Comparison of ENCODE assay signal across 24 cellular contexts in genomic region chr4:159867673-159868072, GRCh38.
DNase-seq lines count a peak whose midpoint lies in the region; ATAC-seq, FAIRE-seq and TF ChIP-seq lines count a peak whose summit lies in the region.
"Had no signal": no experiment of that assay in that cellular context is flagged by ENCODE, and none has a peak within 500 bp of the region (broad histone marks: within the 10 kb centered on the region; RNA-seq: fewer than 3 reads in every experiment).

No MANE protein-coding gene starts in this region.

- CTCF ChIA-PET in MCF 10A (lab: Yijun Ruan, JAX) = no interaction called here
- CTCF ChIA-PET in mammary epithelial cell (lab: Charles Lee; ENCODE audit: low non-redundant PET) = interaction anchor here (0.6 kb wide), 1 partner anchor 102 kb away, joined by 3 read pairs; no protein-coding TSS in a partner anchor

- H3K9me3 ChIP-seq in mammary epithelial cell (replicated peaks; ENCODE audit: insufficient read depth, low read length) (no peaks in the 10 kb centered on the region), osteoblast (ENCODE audit: low read depth, low read length) (no peaks in the 10 kb centered on the region)
- H3K9me3 ChIP-seq: A549; BLaER1 treated with 17β-estradiol and CSF1 and Interleukin-3, amounts not matched to agents 10 nM and 100 nM; Caco-2 had no signal

- ATAC-seq in HG02759 (IDR thresholded peaks at IDR 0.05; ENCODE audit: unreplicated experiment) = no peak
- ATAC-seq in activated CD4-positive, CD25-positive, alpha-beta regulatory T cell treated with anti-CD3 and anti-CD28 coated beads, Interleukin-2, amount 50 U/mL, for 24 hours = no peak
- ATAC-seq: A549; CD8-positive, alpha-beta T cell had no signal

- no peaks in the 10 kb centered on the region for H3K79me2 ChIP-seq in mammary epithelial cell (ENCODE audit: insufficient read depth, low read length)
- no peaks in the 10 kb centered on the region for H3K79me2 ChIP-seq in osteoblast (ENCODE audit: insufficient read depth, low read length)

- no TSS peak for BruUV-seq in MCF 10A (replicated peaks; lab: Mats Ljungman, UMichigan)
- no TSS peak for BruUV-seq in mammary epithelial cell (replicated peaks; lab: Mats Ljungman, UMichigan)

- H3K4me1 ChIP-seq in mammary epithelial cell (ENCODE audit: insufficient read depth, low read length) (no peaks in the 10 kb centered on the region), osteoblast (ENCODE audit: insufficient read depth, low read length) (no peaks in the 10 kb centered on the region)
- H3K4me1 ChIP-seq: A549; BLaER1 treated with 17β-estradiol and CSF1 and Interleukin-3, amounts not matched to agents 10 nM and 100 nM; Caco-2 had no signal

- no peaks in the 10 kb centered on the region for H3K4me1 Mint-ChIP-seq in MCF 10A (ENCODE audit: insufficient read depth, unreplicated experiment)
- H3K4me1 Mint-ChIP-seq: B cell had no signal

- H3K27ac ChIP-seq in mammary epithelial cell (ENCODE audit: insufficient read depth, low read depth, low read length) (no peak overlapping the region), osteoblast (ENCODE audit: low read depth, low read length) (no peak overlapping the region)
- H3K27ac ChIP-seq: 22Rv1; A549; BLaER1 treated with 17β-estradiol and CSF1 and Interleukin-3, amounts not matched to agents 10 nM and 100 nM; C4-2B had no signal

- no peak overlapping the region for H2AFZ ChIP-seq in mammary epithelial cell (ENCODE audit: low read depth, low read length)
- no peak overlapping the region for H2AFZ ChIP-seq in osteoblast (ENCODE audit: low read length)

- H3K27ac Mint-ChIP-seq in MCF 10A (ENCODE audit: low read depth, unreplicated experiment) = no peak overlapping the region
- H3K27ac Mint-ChIP-seq: B cell; CD4-positive, alpha-beta T cell; CD8-positive, alpha-beta T cell had no signal

- FAIRE-seq in urothelium cell line (lab: Jason Lieb, UNC) = no peak
- FAIRE-seq: A549, D721Med, G401.6, GM12891, GM19239 had no signal

- no peak for TF ChIP-seq CTCF in MCF 10A (IDR thresholded peaks at IDR 0.05; ENCODE audit: unreplicated experiment)
- no peak for TF ChIP-seq CTCF in mammary epithelial cell (conservative IDR thresholded peaks at IDR 0.05 in 1 of 2, IDR thresholded peaks at IDR 0.05 in 1 of 2; ENCODE audit: extremely low read depth in 1 of 2, insufficient read depth in 1 of 2, low read depth in 1 of 2, low read length in 2 of 2)
- no peak for TF ChIP-seq CTCF in epithelial cell of esophagus (IDR thresholded peaks at IDR 0.05; ENCODE audit: insufficient read depth, low read depth, low read length, missing control alignments)
- no peak for TF ChIP-seq CTCF in osteoblast (IDR thresholded peaks at IDR 0.05; ENCODE audit: extremely low read depth, low read depth, low read length)

- H3K27me3 ChIP-seq in mammary epithelial cell (ENCODE audit: insufficient read depth, low read length) (no peaks in the 10 kb centered on the region), osteoblast (ENCODE audit: insufficient read depth, low read length) (no peaks in the 10 kb centered on the region)
- H3K27me3 ChIP-seq: BLaER1 treated with 17β-estradiol and CSF1 and Interleukin-3, amounts not matched to agents 10 nM and 100 nM had no signal

- H3K4me3 ChIP-seq in mammary epithelial cell (replicated peaks in 1 of 3; ENCODE audit: insufficient read depth in 1 of 3, low read depth in 2 of 3, low read length in 3 of 3) (no peak overlapping the region), epithelial cell of esophagus (ENCODE audit: low read length) (no peak overlapping the region), osteoblast (ENCODE audit: insufficient read depth, low read length) (no peak overlapping the region)
- H3K4me3 ChIP-seq: A549; BLaER1 treated with 17β-estradiol and CSF1 and Interleukin-3, amounts not matched to agents 10 nM and 100 nM had no signal

- H3K4me3 Mint-ChIP-seq in MCF 10A (ENCODE audit: unreplicated experiment) = no peak overlapping the region
- H3K4me3 Mint-ChIP-seq: B cell; CD4-positive, alpha-beta T cell; CD8-positive, alpha-beta T cell had no signal

- POLR2A ChIA-PET in MCF 10A (lab: Yijun Ruan, JAX) = no interaction called here

- H3K9me3 Mint-ChIP-seq in MCF 10A (ENCODE audit: unreplicated experiment) = peaks cover 7% of the 10 kb centered on the region
- H3K9me3 Mint-ChIP-seq: CD4-positive, alpha-beta T cell; CD8-positive, alpha-beta T cell had no signal

- H4K20me1 ChIP-seq in mammary epithelial cell (ENCODE audit: insufficient read depth, low read length) (no peaks in the 10 kb centered on the region), osteoblast (ENCODE audit: insufficient read depth, low read length) (no peaks in the 10 kb centered on the region)
- H4K20me1 ChIP-seq: BLaER1 treated with 17β-estradiol and CSF1 and Interleukin-3, amounts not matched to agents 10 nM and 100 nM had no signal

- H3K27me3 Mint-ChIP-seq in MCF 10A (ENCODE audit: insufficient read depth, unreplicated experiment) = no peaks in the 10 kb centered on the region
- H3K27me3 Mint-ChIP-seq: B cell; CD4-positive, alpha-beta T cell had no signal

- DNase-seq in MCF 10A (ENCODE audit: unreplicated experiment) (peak; percentile 1), mammary epithelial cell (no peak), HuH-7 (ENCODE audit: low spot score) (peak; percentile 2), epithelial cell of esophagus (ENCODE audit: low read depth) (peak; percentile 3), osteoblast (ENCODE audit: insufficient read length, low spot score, missing footprints) (peak; percentile 3), urothelium cell line (ENCODE audit: low spot score) (no peak)
- DNase-seq: AML-193; Caco-2; Calu3; CD4-positive, alpha-beta T cell; CD8-positive, alpha-beta T cell; DMS79 treated with DMSO at 0.1 percent for 48 hours; GF-D8 had no signal

- intact Hi-C loops in MCF 10A (cut with micrococcal nuclease) = no loop called here
- intact Hi-C loops in mammary epithelial cell (cut with micrococcal nuclease) = no loop called here

- in situ Hi-C loops in mammary epithelial cell (cut with MboI; ENCODE audit: low sequenced_read_pairs in 2 of 2) = no loop called here

- no peaks in the 10 kb centered on the region for H3K36me3 Mint-ChIP-seq in MCF 10A (ENCODE audit: insufficient read depth, unreplicated experiment)
- H3K36me3 Mint-ChIP-seq: CD8-positive, alpha-beta T cell had no signal

- no peaks in the 10 kb centered on the region for H3K36me3 ChIP-seq in mammary epithelial cell (ENCODE audit: insufficient read depth, low read length)
- no peaks in the 10 kb centered on the region for H3K36me3 ChIP-seq in osteoblast (ENCODE audit: insufficient read depth, low read length)
- H3K36me3 ChIP-seq: BLaER1 treated with 17β-estradiol and CSF1 and Interleukin-3, amounts not matched to agents 10 nM and 100 nM had no signal

- WGBS in mammary epithelial cell (ENCODE audit: low coverage, missing lambda C conversion rate) = 89% methylated on average over 1 of the region's 1 CpG

- H3K9ac ChIP-seq in mammary epithelial cell (ENCODE audit: insufficient read depth, low read length) = no peak overlapping the region
- H3K9ac ChIP-seq: BLaER1 treated with 17β-estradiol and CSF1 and Interleukin-3, amounts not matched to agents 10 nM and 100 nM had no signal

- dilution Hi-C loops in mammary epithelial cell (cut with HindIII; ENCODE audit: low sequenced_read_pairs) = no loop called here

- H3K4me2 ChIP-seq in mammary epithelial cell (ENCODE audit: insufficient read depth, low read depth, low read length) = no peak overlapping the region
- H3K4me2 ChIP-seq in osteoblast (ENCODE audit: insufficient read depth, low read length) = no peak overlapping the region
- H3K4me2 ChIP-seq: A549; BLaER1 treated with 17β-estradiol and CSF1 and Interleukin-3, amounts not matched to agents 10 nM and 100 nM had no signal

Comparison
In these comparisons a context has a peak if more than half of its experiments do, and no peak if none do; other contexts are left out.
1. DNase-seq: peak in MCF 10A (single experiment), HuH-7 (single experiment), epithelial cell of esophagus (single experiment) and osteoblast (single experiment); none in mammary epithelial cell (single experiment) and urothelium cell line (single experiment).